ENCODE assay signal across 17 cellular contexts in the genomic region with DNA sequence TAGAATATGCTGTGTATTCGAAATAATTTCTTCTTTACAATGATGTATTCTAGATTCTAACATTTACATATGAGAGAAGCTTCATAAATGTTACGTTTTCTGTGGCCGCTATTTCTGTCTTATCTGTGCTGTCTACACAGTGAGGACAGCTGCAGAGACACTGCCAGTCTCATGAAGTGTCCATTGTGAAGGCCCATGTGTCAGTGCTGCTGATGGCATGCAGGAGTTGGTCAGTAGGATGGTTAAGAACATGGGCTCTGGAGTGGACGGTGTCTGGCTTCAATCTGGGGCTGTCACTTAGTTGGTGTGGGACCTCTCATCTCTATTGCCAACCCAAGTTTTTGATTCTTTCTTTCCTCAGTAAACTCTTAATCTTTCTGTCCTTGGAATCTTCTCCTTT.
DNase-seq lines count a peak whose midpoint lies in the region; ATAC-seq and TF ChIP-seq lines count a peak whose summit lies in the region.
"Had no signal": no experiment of that assay in that cellular context is flagged by ENCODE, and none has a peak within 500 bp of the region (broad histone marks: within the 10 kb centered on the region; RNA-seq: fewer than 3 reads in every experiment).

No MANE protein-coding gene starts in this region.

- no peak overlapping the region for H3K4me2 ChIP-seq in mesenchymal stem cell (ENCODE audit: low read length, poor library complexity, severe bottlenecking)

- TF ChIP-seq EP300 in upper lobe of left lung (IDR thresholded peaks at IDR 0.05): no peak

- H3K23ac ChIP-seq in mesenchymal stem cell (ENCODE audit: low read length in 2 of 2): no peak overlapping the region

- H2BK120ac ChIP-seq in mesenchymal stem cell (ENCODE audit: low read depth, low read length): no peak overlapping the region

- peak overlapping the region; percentile 47 to 65 for H2BK12ac ChIP-seq in mesenchymal stem cell (ENCODE audit: low read length in 2 of 2)

- H3K27ac ChIP-seq in ACC112 (ENCODE audit: low read depth, low read length) (peak overlapping the region; percentile 42), mesenchymal stem cell (ENCODE audit: low read length, poor library complexity, severe bottlenecking) (no peak overlapping the region), upper lobe of left lung (no peak overlapping the region)
- H3K27ac ChIP-seq: GM23248 had no signal

- ATAC-seq in upper lobe of left lung (ENCODE audit: low FRiP score in 2 of 2): no peak
- no peak for ATAC-seq in HG02642 (IDR thresholded peaks at IDR 0.05; ENCODE audit: poor library complexity, unreplicated experiment)

- H3K27me3 ChIP-seq in ACC112 (ENCODE audit: insufficient read depth, low read length) (no peaks in the 10 kb centered on the region), mesenchymal stem cell (ENCODE audit: control insufficient read depth in 1 of 2, insufficient read depth in 1 of 2, low read length in 2 of 2) (no peaks in the 10 kb centered on the region), upper lobe of left lung (no peaks in the 10 kb centered on the region)
- H3K27me3 ChIP-seq: BE2C, MG63 had no signal

- H2AFZ ChIP-seq in ACC112 (ENCODE audit: low read length, unreplicated experiment) (no peak overlapping the region), mesenchymal stem cell (ENCODE audit: low read depth, low read length) (no peak overlapping the region)
- H2AFZ ChIP-seq: GM23248 had no signal

- no peak overlapping the region for H3K14ac ChIP-seq in mesenchymal stem cell (ENCODE audit: low read length in 2 of 2)

- H3K18ac ChIP-seq in mesenchymal stem cell (ENCODE audit: low read depth in 1 of 2, low read length in 2 of 2): peak overlapping the region in 1 of 2 experiments; percentile 56

- peak; percentile 59 for DNase-seq in LHCN-M2 (ENCODE audit: low read depth)
- peak; percentile 5 for DNase-seq in amniotic epithelial cell (ENCODE audit: low read depth)
- DNase-seq in mesenchymal stem cell: peak; percentile 43
- DNase-seq in upper lobe of left lung: no peak
- DNase-seq in medulla oblongata (ENCODE audit: extremely low spot score): no peak
- DNase-seq: BE2C; CD8-positive, alpha-beta memory T cell; GM23248; KG1; MG63; NCI-H1092 treated with DMSO at 0.1 percent for 48 hours; NCI-H1694 treated with DMSO at 0.1 percent for 48 hours; NCI-H69; NK-92 treated with Interleukin-12 subunit alpha and Interleukin-12 subunit beta, amount 100 ng/mL, for 24 hours; OCI-M1 had no signal

- TF ChIP-seq POLR2A in upper lobe of left lung (IDR thresholded peaks at IDR 0.05): no peak

- peaks cover 3% of the 10 kb centered on the region for H3K79me2 ChIP-seq in ACC112 (ENCODE audit: control insufficient read depth, insufficient read depth, low read length, unreplicated experiment)

- H3K4me1 ChIP-seq in ACC112 (ENCODE audit: control insufficient read depth, insufficient read depth, low read length, unreplicated experiment) (peaks cover 3% of the 10 kb centered on the region), mesenchymal stem cell (ENCODE audit: control insufficient read depth, insufficient read depth, low read depth, low read length) (peaks cover 8% of the 10 kb centered on the region), upper lobe of left lung (no peaks in the 10 kb centered on the region)
- H3K4me1 ChIP-seq: BE2C had no signal

- WGBS in mesenchymal stem cell: 77% methylated on average over 3 of the region's 4 CpGs
- WGBS in upper lobe of left lung, 2 donors: 81 to 84% methylated on average over 4 of the region's 4 CpGs

- no peak overlapping the region for H2BK5ac ChIP-seq in mesenchymal stem cell (ENCODE audit: low read depth, low read length, poor library complexity, severe bottlenecking)

- H3K4ac ChIP-seq in mesenchymal stem cell (ENCODE audit: low read depth in 1 of 2, low read length in 2 of 2): peak overlapping the region in 1 of 2 experiments; percentile 2

- H4K8ac ChIP-seq in mesenchymal stem cell (ENCODE audit: low read length): peak overlapping the region; percentile 16

- H3K9ac ChIP-seq in mesenchymal stem cell (ENCODE audit: low read length): no peak overlapping the region
- H3K9ac ChIP-seq: GM23248 had no signal

- TF ChIP-seq CTCF in upper lobe of left lung (IDR thresholded peaks at IDR 0.05): no peak

- no peak overlapping the region for H2AK5ac ChIP-seq in mesenchymal stem cell (ENCODE audit: low read length, severe bottlenecking)

- no peaks in the 10 kb centered on the region for H3K9me3 ChIP-seq in mesenchymal stem cell (ENCODE audit: control insufficient read depth, low read length)
- no peaks in the 10 kb centered on the region for H3K9me3 ChIP-seq in upper lobe of left lung
- H3K9me3 ChIP-seq: BE2C, MG63 had no signal

- H3K79me1 ChIP-seq in mesenchymal stem cell (replicated peaks; ENCODE audit: low read length, poor library complexity, severe bottlenecking): peaks cover 10% of the 10 kb centered on the region

- peak overlapping the region; percentile 68 for H3K4me3 ChIP-seq in ACC112 (ENCODE audit: low read depth, low read length)
- H3K4me3 ChIP-seq in mesenchymal stem cell (ENCODE audit: insufficient read depth in 1 of 2, low read depth in 1 of 2, low read length in 2 of 2): no peak overlapping the region
- no peak overlapping the region for H3K4me3 ChIP-seq in upper lobe of left lung
- H3K4me3 ChIP-seq: GM23248, MG63 had no signal

- no peak overlapping the region for H2BK15ac ChIP-seq in mesenchymal stem cell (ENCODE audit: low read depth, poor library complexity, severe bottlenecking)

- H3K36me3 ChIP-seq in ACC112 (ENCODE audit: insufficient read depth, low read length): no peaks in the 10 kb centered on the region
- no peaks in the 10 kb centered on the region for H3K36me3 ChIP-seq in mesenchymal stem cell (ENCODE audit: control insufficient read depth in 1 of 2, insufficient read depth in 2 of 2, low read depth in 1 of 2, low read length in 2 of 2)
- no peaks in the 10 kb centered on the region for H3K36me3 ChIP-seq in upper lobe of left lung
- H3K36me3 ChIP-seq: BE2C, MG63 had no signal

- no peak overlapping the region for H4K91ac ChIP-seq in mesenchymal stem cell (ENCODE audit: low read length)

Comparison
In these comparisons a context has a peak if more than half of its experiments do, and no peak if none do; other contexts are left out.
1. DNase-seq: peak in LHCN-M2 (single experiment), amniotic epithelial cell (single experiment) and mesenchymal stem cell (single experiment); none in upper lobe of left lung (0 of 2) and medulla oblongata (single experiment).